ENCODE assay signal across 1 cellular context in the genomic region with DNA sequence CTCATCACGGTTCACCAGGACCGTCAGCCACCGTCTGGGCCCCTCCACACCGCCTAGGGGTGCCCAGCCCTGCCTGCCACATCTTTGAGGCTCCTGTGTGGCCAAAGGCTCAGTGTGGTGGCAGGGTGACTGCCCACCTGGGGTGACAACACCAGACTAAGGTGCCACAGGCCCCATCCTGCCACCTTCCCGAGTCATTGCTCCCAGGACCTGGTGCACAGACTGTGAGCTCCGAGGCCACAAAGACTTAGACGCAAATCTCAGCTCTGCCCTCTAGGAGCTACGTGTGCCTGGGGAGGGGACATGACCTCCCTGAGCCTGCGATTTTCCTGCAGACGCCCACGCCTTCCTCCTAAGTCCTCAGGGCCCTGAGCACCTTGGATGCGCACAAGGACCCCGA.
TF ChIP-seq lines count a peak whose summit lies in the region.

No MANE protein-coding gene starts in this region.

TF ChIP-seq in IMR-90, 13 proteins besides CTCF, POLR2A, EP300 and RAD21:
- TF ChIP-seq USF2 (IDR thresholded peaks at IDR 0.05; ENCODE audit: low read depth, low read length) (no peak), RCOR1 (IDR thresholded peaks at IDR 0.05; ENCODE audit: insufficient replicate concordance, low read length) (no peak), CEBPB (IDR thresholded peaks at IDR 0.05; ENCODE audit: low read depth, low read length) (no peak), BHLHE40 (IDR thresholded peaks at IDR 0.05; ENCODE audit: low read depth, low read length) (no peak), RFX5 (IDR thresholded peaks at IDR 0.05; ENCODE audit: low read depth, low read length) (no peak), SMC3 (IDR thresholded peaks at IDR 0.05; ENCODE audit: low read depth, low read length) (no peak), MAZ (IDR thresholded peaks at IDR 0.05; ENCODE audit: borderline replicate concordance, low read depth, low read length) (no peak), MAFK (IDR thresholded peaks at IDR 0.05; ENCODE audit: low read depth, low read length) (no peak), MXI1 (IDR thresholded peaks at IDR 0.05; ENCODE audit: borderline replicate concordance, low read depth, low read length) (no peak), CHD1 (IDR thresholded peaks at IDR 0.05; ENCODE audit: low read depth, low read length) (no peak)
